2 cellular contexts compared by ENCODE assay signal in genomic region chr17:57293077-57293476, GRCh38.
TF ChIP-seq lines count a peak whose summit lies in the region.

No MANE protein-coding gene starts in this region.

TF ChIP-seq in SK-N-SH treated with all-trans-retinoic acid at 6 μM for 48 hours, 23 proteins besides CTCF, POLR2A, EP300 and RAD21 (continued from another document):
- TF ChIP-seq SNAI2 (CRISPR knock-in tag; IDR thresholded peaks at IDR 0.05), result no peak
- TF ChIP-seq ZNF565 (CRISPR knock-in tag; conservative IDR thresholded peaks at IDR 0.05; ENCODE audit: low read depth), result no peak
- no peak for TF ChIP-seq ESRRG (CRISPR knock-in tag; IDR thresholded peaks at IDR 0.05)
- no peak for TF ChIP-seq PPARA (CRISPR knock-in tag; IDR thresholded peaks at IDR 0.05; ENCODE audit: borderline replicate concordance)
- TF ChIP-seq CREB5 (CRISPR knock-in tag; IDR thresholded peaks at IDR 0.05; ENCODE audit: low read depth), result no peak
- TF ChIP-seq TCF4 (CRISPR knock-in tag; IDR thresholded peaks at IDR 0.05; ENCODE audit: borderline replicate concordance), result no peak
- TF ChIP-seq TOX (CRISPR knock-in tag; IDR thresholded peaks at IDR 0.05; ENCODE audit: borderline replicate concordance), result no peak
- no peak for TF ChIP-seq ZNF8 (CRISPR knock-in tag; IDR thresholded peaks at IDR 0.05)
- no peak for TF ChIP-seq OSR1 (CRISPR knock-in tag; IDR thresholded peaks at IDR 0.05)
- TF ChIP-seq ZFP30 (CRISPR knock-in tag; IDR thresholded peaks at IDR 0.05), result no peak
- TF ChIP-seq ISL1 (CRISPR knock-in tag; IDR thresholded peaks at IDR 0.05), result no peak
TF ChIP-seq in SK-N-SH treated with all-trans-retinoic acid at 6 μM for 48 hours: peak in this region for 0.

TF ChIP-seq in SK-N-SH, 30 proteins besides CTCF, POLR2A, EP300 and RAD21 (continued from another document):
- TF ChIP-seq REST (IDR thresholded peaks at IDR 0.05; ENCODE audit: low read depth, low read length) (no peak), FOSL2 (IDR thresholded peaks at IDR 0.05; ENCODE audit: borderline replicate concordance, low read depth) (no peak), JUND (IDR thresholded peaks at IDR 0.05) (no peak), MEF2A (IDR thresholded peaks at IDR 0.05; ENCODE audit: borderline replicate concordance, low read depth) (no peak), RCOR1 (IDR thresholded peaks at IDR 0.05; ENCODE audit: low read length) (no peak), GABPA (IDR thresholded peaks at IDR 0.05; ENCODE audit: low read depth) (no peak), GATA2 (CRISPR knock-in tag; IDR thresholded peaks at IDR 0.05) (no peak), NRF1 (IDR thresholded peaks at IDR 0.05; ENCODE audit: low read depth, low read length) (no peak)
